In the genomic region with DNA sequence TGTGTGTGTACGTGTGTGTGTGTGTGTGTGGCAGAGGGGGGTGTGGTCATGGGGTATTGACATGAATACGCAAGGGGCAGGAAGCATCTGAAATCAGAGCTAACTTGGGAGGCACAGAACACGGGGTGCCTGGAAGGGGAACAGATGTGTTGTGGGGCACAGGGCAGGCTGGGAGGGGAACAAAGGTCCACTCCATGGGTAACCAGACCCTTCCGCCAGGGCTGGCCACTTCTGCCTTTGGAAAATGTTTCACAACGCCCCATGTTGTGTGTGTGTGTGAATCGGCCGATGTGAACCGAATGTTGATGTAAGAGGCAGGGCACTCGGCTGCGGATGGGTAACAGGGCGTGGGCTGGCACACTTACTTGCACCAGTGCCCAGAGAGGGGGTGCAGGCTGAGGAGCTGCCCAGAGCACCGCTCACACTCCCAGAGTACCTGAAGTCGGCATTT, we compare ENCODE assay signal across 1 cellular context.
TF ChIP-seq lines count a peak whose summit lies in the region.

A gene with protein sequence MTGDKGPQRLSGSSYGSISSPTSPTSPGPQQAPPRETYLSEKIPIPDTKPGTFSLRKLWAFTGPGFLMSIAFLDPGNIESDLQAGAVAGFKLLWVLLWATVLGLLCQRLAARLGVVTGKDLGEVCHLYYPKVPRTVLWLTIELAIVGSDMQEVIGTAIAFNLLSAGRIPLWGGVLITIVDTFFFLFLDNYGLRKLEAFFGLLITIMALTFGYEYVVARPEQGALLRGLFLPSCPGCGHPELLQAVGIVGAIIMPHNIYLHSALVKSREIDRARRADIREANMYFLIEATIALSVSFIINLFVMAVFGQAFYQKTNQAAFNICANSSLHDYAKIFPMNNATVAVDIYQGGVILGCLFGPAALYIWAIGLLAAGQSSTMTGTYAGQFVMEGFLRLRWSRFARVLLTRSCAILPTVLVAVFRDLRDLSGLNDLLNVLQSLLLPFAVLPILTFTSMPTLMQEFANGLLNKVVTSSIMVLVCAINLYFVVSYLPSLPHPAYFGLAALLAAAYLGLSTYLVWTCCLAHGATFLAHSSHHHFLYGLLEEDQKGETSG (plus strand): TSS at position 358 of the 451 bp plus-strand sequence. CDS start 96 bp downstream, outside the sequence.

TF ChIP-seq in HepG2, 621 proteins besides CTCF, POLR2A, EP300 and RAD21 (continued from another document and continues in another):
- no peak for TF ChIP-seq ZNF318 (CRISPR knock-in tag; IDR thresholded peaks at IDR 0.05)
- no peak for TF ChIP-seq FOXM1 (CRISPR knock-in tag; IDR thresholded peaks at IDR 0.05)
- no peak for TF ChIP-seq ZGPAT (CRISPR knock-in tag; IDR thresholded peaks at IDR 0.05)
- no peak for TF ChIP-seq ZNF781 (CRISPR knock-in tag; IDR thresholded peaks at IDR 0.05; ENCODE audit: borderline replicate concordance, not compliant biosample characterization)
- no peak for TF ChIP-seq HCFC1 (IDR thresholded peaks at IDR 0.05; ENCODE audit: low read depth, low read length)
- peak; percentile 12; the same call in 1 of the 2 replicates for TF ChIP-seq HNF4A (CRISPR knock-in tag; IDR thresholded peaks at IDR 0.05)
- TF ChIP-seq ZNF672 (CRISPR knock-in tag; IDR thresholded peaks at IDR 0.05), result no peak
- no peak for TF ChIP-seq SKI (IDR thresholded peaks at IDR 0.05; ENCODE audit: partially characterized antibody)
- TF ChIP-seq, protein P1, sequence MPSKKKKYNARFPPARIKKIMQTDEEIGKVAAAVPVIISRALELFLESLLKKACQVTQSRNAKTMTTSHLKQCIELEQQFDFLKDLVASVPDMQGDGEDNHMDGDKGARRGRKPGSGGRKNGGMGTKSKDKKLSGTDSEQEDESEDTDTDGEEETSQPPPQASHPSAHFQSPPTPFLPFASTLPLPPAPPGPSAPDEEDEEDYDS (CRISPR knock-in tag; IDR thresholded peaks at IDR 0.05), result no peak
- 0 out of 2 replicates have a peak, but pooled peaks have one; percentile 39 for TF ChIP-seq EZH2 (conservative IDR thresholded peaks at IDR 0.05; ENCODE audit: low read depth, low read length)
- no peak for TF ChIP-seq PHB2 (IDR thresholded peaks at IDR 0.05; ENCODE audit: partially characterized antibody)
- TF ChIP-seq ZZZ3 (CRISPR knock-in tag; IDR thresholded peaks at IDR 0.05; ENCODE audit: borderline replicate concordance), result no peak
- TF ChIP-seq ZKSCAN8 (CRISPR knock-in tag; IDR thresholded peaks at IDR 0.05; ENCODE audit: borderline replicate concordance), result no peak
- TF ChIP-seq ZBTB14 (CRISPR knock-in tag; IDR thresholded peaks at IDR 0.05), result no peak
- TF ChIP-seq IRF9 (CRISPR knock-in tag; IDR thresholded peaks at IDR 0.05; ENCODE audit: borderline replicate concordance), result peak; percentile 48; the same call in 1 of the 2 replicates
- no peak for TF ChIP-seq RELA (CRISPR knock-in tag; IDR thresholded peaks at IDR 0.05)
- no peak for TF ChIP-seq ZNF256 (CRISPR knock-in tag; conservative IDR thresholded peaks at IDR 0.05)
- no peak for TF ChIP-seq ZNF430 (CRISPR knock-in tag; IDR thresholded peaks at IDR 0.05)
- no peak for TF ChIP-seq TBX3 (IDR thresholded peaks at IDR 0.05; ENCODE audit: borderline replicate concordance)
- TF ChIP-seq ZNF710 (CRISPR knock-in tag; IDR thresholded peaks at IDR 0.05; ENCODE audit: borderline replicate concordance), result no peak
- no peak for TF ChIP-seq SMAD3 (CRISPR knock-in tag; IDR thresholded peaks at IDR 0.05)
- TF ChIP-seq ZSCAN25 (CRISPR knock-in tag; IDR thresholded peaks at IDR 0.05), result no peak
- TF ChIP-seq FOXO4 (CRISPR knock-in tag; conservative IDR thresholded peaks at IDR 0.05), result no peak
- no peak for TF ChIP-seq ZC3H13 (CRISPR knock-in tag; IDR thresholded peaks at IDR 0.05)
- TF ChIP-seq KLF13 (CRISPR knock-in tag; IDR thresholded peaks at IDR 0.05), result no peak
- TF ChIP-seq RFX3 (CRISPR knock-in tag; IDR thresholded peaks at IDR 0.05), result no peak
- TF ChIP-seq, protein P2, sequence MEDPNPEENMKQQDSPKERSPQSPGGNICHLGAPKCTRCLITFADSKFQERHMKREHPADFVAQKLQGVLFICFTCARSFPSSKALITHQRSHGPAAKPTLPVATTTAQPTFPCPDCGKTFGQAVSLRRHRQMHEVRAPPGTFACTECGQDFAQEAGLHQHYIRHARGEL (CRISPR knock-in tag; IDR thresholded peaks at IDR 0.05), result no peak
- TF ChIP-seq, protein P3, sequence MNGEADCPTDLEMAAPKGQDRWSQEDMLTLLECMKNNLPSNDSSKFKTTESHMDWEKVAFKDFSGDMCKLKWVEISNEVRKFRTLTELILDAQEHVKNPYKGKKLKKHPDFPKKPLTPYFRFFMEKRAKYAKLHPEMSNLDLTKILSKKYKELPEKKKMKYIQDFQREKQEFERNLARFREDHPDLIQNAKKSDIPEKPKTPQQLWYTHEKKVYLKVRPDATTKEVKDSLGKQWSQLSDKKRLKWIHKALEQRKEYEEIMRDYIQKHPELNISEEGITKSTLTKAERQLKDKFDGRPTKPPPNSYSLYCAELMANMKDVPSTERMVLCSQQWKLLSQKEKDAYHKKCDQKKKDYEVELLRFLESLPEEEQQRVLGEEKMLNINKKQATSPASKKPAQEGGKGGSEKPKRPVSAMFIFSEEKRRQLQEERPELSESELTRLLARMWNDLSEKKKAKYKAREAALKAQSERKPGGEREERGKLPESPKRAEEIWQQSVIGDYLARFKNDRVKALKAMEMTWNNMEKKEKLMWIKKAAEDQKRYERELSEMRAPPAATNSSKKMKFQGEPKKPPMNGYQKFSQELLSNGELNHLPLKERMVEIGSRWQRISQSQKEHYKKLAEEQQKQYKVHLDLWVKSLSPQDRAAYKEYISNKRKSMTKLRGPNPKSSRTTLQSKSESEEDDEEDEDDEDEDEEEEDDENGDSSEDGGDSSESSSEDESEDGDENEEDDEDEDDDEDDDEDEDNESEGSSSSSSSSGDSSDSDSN (CRISPR knock-in tag; IDR thresholded peaks at IDR 0.05), result 0 out of 2 replicates have a peak, but pooled peaks have one; percentile 25
- no peak for TF ChIP-seq ZNF780A (CRISPR knock-in tag; IDR thresholded peaks at IDR 0.05)
- no peak for TF ChIP-seq SSRP1 (CRISPR knock-in tag; IDR thresholded peaks at IDR 0.05)
- TF ChIP-seq, protein P4, sequence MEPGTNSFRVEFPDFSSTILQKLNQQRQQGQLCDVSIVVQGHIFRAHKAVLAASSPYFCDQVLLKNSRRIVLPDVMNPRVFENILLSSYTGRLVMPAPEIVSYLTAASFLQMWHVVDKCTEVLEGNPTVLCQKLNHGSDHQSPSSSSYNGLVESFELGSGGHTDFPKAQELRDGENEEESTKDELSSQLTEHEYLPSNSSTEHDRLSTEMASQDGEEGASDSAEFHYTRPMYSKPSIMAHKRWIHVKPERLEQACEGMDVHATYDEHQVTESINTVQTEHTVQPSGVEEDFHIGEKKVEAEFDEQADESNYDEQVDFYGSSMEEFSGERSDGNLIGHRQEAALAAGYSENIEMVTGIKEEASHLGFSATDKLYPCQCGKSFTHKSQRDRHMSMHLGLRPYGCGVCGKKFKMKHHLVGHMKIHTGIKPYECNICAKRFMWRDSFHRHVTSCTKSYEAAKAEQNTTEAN (CRISPR knock-in tag; conservative IDR thresholded peaks at IDR 0.05), result peak; percentile 89
- TF ChIP-seq SRSF9 (IDR thresholded peaks at IDR 0.05; ENCODE audit: borderline replicate concordance, insufficient read depth, low read depth, low read length, poor library complexity, severe bottlenecking), result no peak
- TF ChIP-seq ZNF614 (CRISPR knock-in tag; IDR thresholded peaks at IDR 0.05; ENCODE audit: borderline replicate concordance), result no peak
- no peak for TF ChIP-seq ZKSCAN5 (CRISPR knock-in tag; IDR thresholded peaks at IDR 0.05)
